8 cellular contexts compared by ENCODE assay signal in the genomic region with DNA sequence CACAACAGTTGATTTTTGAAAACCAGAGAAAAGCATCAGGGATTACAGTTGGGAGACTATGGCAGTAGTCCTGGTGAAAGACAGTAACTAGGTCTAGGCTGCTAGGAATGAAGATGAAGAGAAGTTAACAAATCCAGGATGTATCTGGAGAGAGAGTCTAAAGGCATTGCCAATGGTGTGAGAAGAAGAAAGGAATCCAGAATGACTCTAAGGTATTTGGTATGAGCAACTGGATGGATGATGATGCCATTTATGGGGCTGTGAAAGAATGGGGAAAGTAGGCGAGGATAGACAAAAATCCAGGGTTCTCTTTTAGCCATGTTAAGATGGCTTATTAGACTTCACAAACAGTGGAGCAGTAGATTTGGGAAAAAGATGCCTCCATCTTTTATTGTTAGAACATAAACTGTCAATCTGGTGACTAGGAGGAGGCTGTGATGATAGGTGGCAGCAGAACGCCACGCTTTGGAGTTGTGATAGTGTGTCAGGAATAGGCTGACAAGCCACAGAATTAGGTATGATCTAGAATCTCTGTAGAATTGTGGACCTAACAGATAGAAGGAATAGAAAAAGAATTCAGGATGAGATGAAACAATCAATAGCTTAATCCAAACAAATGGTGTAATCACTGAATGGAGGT. TPM values are rescaled to one million over a fixed set of nuclear protein-coding genes. Genes with fewer than 3 reads are reported as not detected.
DNase-seq lines count a peak whose midpoint lies in the region; ATAC-seq and TF ChIP-seq lines count a peak whose summit lies in the region.

No MANE protein-coding gene starts in this region.

- no peaks in the 10 kb centered on the region for H3K36me3 Mint-ChIP-seq in naive thymus-derived CD4-positive, alpha-beta T cell

- no peak overlapping the region for H3K4me3 ChIP-seq in body of pancreas
- H3K4me3 ChIP-seq in naive thymus-derived CD4-positive, alpha-beta T cell (ENCODE audit: low read length), result no peak overlapping the region

- POLR2A ChIA-PET in naive thymus-derived CD4-positive, alpha-beta T cell (lab: Charles Lee), result interaction anchor here (1.0 kb wide), 1 partner anchor 80 kb away, joined by 3 read pairs; no protein-coding TSS in a partner anchor

- no peaks in the 10 kb centered on the region for H3K4me1 Mint-ChIP-seq in naive thymus-derived CD4-positive, alpha-beta T cell

- H3K27me3 ChIP-seq in body of pancreas, result no peaks in the 10 kb centered on the region
- H3K27me3 ChIP-seq in naive thymus-derived CD4-positive, alpha-beta T cell (ENCODE audit: control insufficient read depth in 2 of 2, insufficient read depth in 2 of 2, low read length in 2 of 2), result no peaks in the 10 kb centered on the region

- ATAC-seq in Right ventricle myocardium inferior (peak; percentile 73), body of pancreas (no peak), HG02610 (IDR thresholded peaks at IDR 0.05; ENCODE audit: unreplicated experiment) (no peak), esophagus mucosa (no peak), GM21737 (IDR thresholded peaks at IDR 0.05; ENCODE audit: unreplicated experiment) (no peak)
- ATAC-seq in naive thymus-derived CD4-positive, alpha-beta T cell, result peak; percentile 77

- no peak overlapping the region for H3K27ac ChIP-seq in body of pancreas
- H3K27ac ChIP-seq in naive thymus-derived CD4-positive, alpha-beta T cell (ENCODE audit: low read depth, low read length), result no peak overlapping the region

- DNase-seq in Right ventricle myocardium inferior (ENCODE audit: missing footprints) (no peak), cardiac septum (ENCODE audit: low spot score) (no peak), RKO (ENCODE audit: low spot score) (peak; percentile 27), body of pancreas (peak in 3 of 4 donors; percentile 13 to 53 (median 19))
- DNase-seq in naive thymus-derived CD4-positive, alpha-beta T cell, result peak in 8 of 9 donors; percentile 11 to 66 (median 58)

- no peak overlapping the region for H3K27ac Mint-ChIP-seq in naive thymus-derived CD4-positive, alpha-beta T cell

- peaks cover 0 to 8% (median 4%) of the 10 kb centered on the region in 5 donors for H3K27me3 Mint-ChIP-seq in naive thymus-derived CD4-positive, alpha-beta T cell

- CTCF ChIA-PET in naive thymus-derived CD4-positive, alpha-beta T cell (lab: Charles Lee), result interaction anchor here (0.6 to 3.3 kb wide), 8 partner anchors 22 to 301 kb away, joined by 3 to 12 read pairs (median 3); no protein-coding TSS in a partner anchor

- intact Hi-C loops in Right ventricle myocardium inferior (cut with DNase I), result loop anchor here (1.0 kb wide), 1 partner anchor 81 kb away; no protein-coding TSS in a partner anchor
- intact Hi-C loops in cardiac septum (cut with DNase I), result no loop called here
- intact Hi-C loops in body of pancreas (cut with DNase I), result no loop called here
- intact Hi-C loops in naive thymus-derived CD4-positive, alpha-beta T cell (cut with micrococcal nuclease), result loop anchor here (1.0 to 5.0 kb wide), 4 partner anchors 27 to 860 kb away; a partner anchor contains a TSS

- H3K4me1 ChIP-seq in body of pancreas, result no peaks in the 10 kb centered on the region
- no peaks in the 10 kb centered on the region for H3K4me1 ChIP-seq in naive thymus-derived CD4-positive, alpha-beta T cell (ENCODE audit: control insufficient read depth in 2 of 2, insufficient read depth in 2 of 2, low read length in 2 of 2)

- WGBS in body of pancreas, 2 donors, result 68 to 77% methylated on average over 3 of the region's 3 CpGs

- H3K4me3 Mint-ChIP-seq in naive thymus-derived CD4-positive, alpha-beta T cell, result no peak overlapping the region

- TF ChIP-seq CTCF in body of pancreas (IDR thresholded peaks at IDR 0.05), result peak in 5 of 7 experiments; percentile 9 to 49 (median 25)

- TF ChIP-seq POLR2A in body of pancreas (IDR thresholded peaks at IDR 0.05), result no peak

- H3K9me3 Mint-ChIP-seq in naive thymus-derived CD4-positive, alpha-beta T cell, result no peaks in the 10 kb centered on the region

- H3K36me3 ChIP-seq in body of pancreas (replicated peaks in 1 of 2; ENCODE audit: insufficient read depth in 1 of 2, low read depth in 2 of 2), result no peaks in the 10 kb centered on the region
- H3K36me3 ChIP-seq in naive thymus-derived CD4-positive, alpha-beta T cell (ENCODE audit: control insufficient read depth in 2 of 3, insufficient read depth in 3 of 3, low read length in 3 of 3), result no peaks in the 10 kb centered on the region

- H3K9me3 ChIP-seq in body of pancreas, result no peaks in the 10 kb centered on the region
- no peaks in the 10 kb centered on the region for H3K9me3 ChIP-seq in naive thymus-derived CD4-positive, alpha-beta T cell (ENCODE audit: control insufficient read depth in 2 of 3, low read length in 3 of 3)

RNA-seq across cellular contexts. Expression of a gene that starts 27.3 kb away (rescaled TPM):
- total RNA-seq in Right ventricle myocardium inferior (24.3 TPM), cardiac septum (23.0 TPM), body of pancreas (10 to 100 TPM; 44.4 to 50.4 TPM), esophagus mucosa (9.8 TPM)
- total RNA-seq in naive thymus-derived CD4-positive, alpha-beta T cell, result 10 to 100 TPM; 35.4 to 79.5 (median 62.2) TPM
- 10 to 100 TPM; 34.5 to 55.8 TPM for polyA plus RNA-seq in naive thymus-derived CD4-positive, alpha-beta T cell

Comparison
In these comparisons a context has a peak if more than half of its experiments do, and no peak if none do; other contexts are left out.
1. intact Hi-C loops: an anchor here in Right ventricle myocardium inferior (1.0 kb wide) and naive thymus-derived CD4-positive, alpha-beta T cell (1.0 to 5.0 kb wide); none called in cardiac septum and body of pancreas.
2. ATAC-seq: peak in Right ventricle myocardium inferior (single experiment) and naive thymus-derived CD4-positive, alpha-beta T cell (single experiment); none in body of pancreas (single experiment), HG02610 (single experiment), esophagus mucosa (single experiment) and GM21737 (single experiment).
3. DNase-seq: peak in RKO (single experiment), body of pancreas (3 of 4) and naive thymus-derived CD4-positive, alpha-beta T cell (8 of 9); none in Right ventricle myocardium inferior (single experiment) and cardiac septum (single experiment).